In genomic region chr19:38658462-38659306, GRCh38 we compare ENCODE assay signal across 8 cellular contexts. TPM values are rescaled to one million over a fixed set of nuclear protein-coding genes. Genes with fewer than 3 reads are reported as not detected.
DNase-seq lines count a peak whose midpoint lies in the region; ATAC-seq, FAIRE-seq and TF ChIP-seq lines count a peak whose summit lies in the region.

No MANE protein-coding gene starts in this region.

- peak in 2 of 3 donors; percentile 33 to 36 for TF ChIP-seq POLR2A in body of pancreas (IDR thresholded peaks at IDR 0.05)

- POLR2A ChIA-PET in CD4-positive, alpha-beta T cell (lab: Charles Lee), result interaction anchor here (0.8 to 2.4 kb wide), 2 partner anchors 10 to 22 kb away, joined by 3 to 8 read pairs; no protein-coding TSS in a partner anchor

- intact Hi-C loops in CD4-positive, alpha-beta T cell (cut with DNase I, micrococcal nuclease), result no loop called here
- intact Hi-C loops in body of pancreas (cut with DNase I), result no loop called here

- no peak for DNase-seq in CD4-positive, alpha-beta T cell
- peak; percentile 87 for DNase-seq in MG63
- DNase-seq in body of pancreas, result peak; percentile 67 to 91 (median 82)
- DNase-seq in keratinocyte (ENCODE audit: low read depth, low spot score), result peak; percentile 90
- DNase-seq in stromal cell of bone marrow (ENCODE audit: low read depth), result peak; percentile 100
- DNase-seq in UCSD-AML1 (lab: John Stamatoyannopoulos, UW; ENCODE audit: unreplicated experiment), result no peak

- no peak overlapping the region for H2AFZ ChIP-seq in keratinocyte (ENCODE audit: control insufficient read depth, low read length)

- no peak overlapping the region for H3K27ac ChIP-seq in CD4-positive, alpha-beta T cell (ENCODE audit: low read depth, low read length)
- H3K27ac ChIP-seq in body of pancreas, result peak overlapping the region; percentile 87 to 98 (median 94)
- H3K27ac ChIP-seq in keratinocyte (ENCODE audit: control insufficient read depth, insufficient read depth, low read length), result peak overlapping the region; percentile 98

- H3K9ac ChIP-seq in keratinocyte (ENCODE audit: control insufficient read depth, extremely low read depth, insufficient read depth, low read length), result peak overlapping the region; percentile 80

- dilution Hi-C loops in keratinocyte (cut with MboI; ENCODE audit: extremely low pct_ligation_motif_present, low sequenced_read_pairs), result no loop called here

- 21% methylated on average over 14 of the region's 15 CpGs for WGBS in body of pancreas, 2 donors

- H3K9me1 ChIP-seq in keratinocyte (ENCODE audit: control insufficient read depth, extremely low read depth, insufficient read depth, low read length), result no peaks in the 10 kb centered on the region

- TF ChIP-seq CTCF in CD4-positive, alpha-beta T cell (IDR thresholded peaks at IDR 0.05), result no peak
- TF ChIP-seq CTCF in body of pancreas (IDR thresholded peaks at IDR 0.05) (peak in 1 of 7 experiments; percentile 1), keratinocyte (optimal IDR thresholded peaks at IDR 0.05 in 1 of 3, IDR thresholded peaks at IDR 0.05 in 1 of 3, conservative IDR thresholded peaks at IDR 0.05 in 1 of 3; ENCODE audit: extremely low read depth in 1 of 3, insufficient read depth in 2 of 3, low read length in 3 of 3) (no peak)

- H3K4me1 Mint-ChIP-seq in CD4-positive, alpha-beta T cell (ENCODE audit: low read depth), result peaks cover 58% of the 10 kb centered on the region

- peak; percentile 89 for FAIRE-seq in keratinocyte (lab: Jason Lieb, UNC)

- peak overlapping the region; percentile 14 for H3K4me3 ChIP-seq in MG63
- no peak overlapping the region for H3K4me3 ChIP-seq in body of pancreas
- peak overlapping the region in 2 of 3 experiments; percentile 33 to 34 for H3K4me3 ChIP-seq in keratinocyte (ENCODE audit: control insufficient read depth in 2 of 3, extremely low read depth in 1 of 3, insufficient read depth in 2 of 3, low read depth in 1 of 3, low read length in 3 of 3)

- H3K36me3 ChIP-seq in MG63 (peaks cover 89% of the 10 kb centered on the region), body of pancreas (replicated peaks in 1 of 2; ENCODE audit: insufficient read depth in 1 of 2, low read depth in 2 of 2) (no peaks in the 10 kb centered on the region), keratinocyte (ENCODE audit: control insufficient read depth in 2 of 2, extremely low read depth in 1 of 2, insufficient read depth in 2 of 2, low read length in 2 of 2) (peaks cover 10 to 47% of the 10 kb centered on the region in 2 experiments)

- peaks cover 79% of the 10 kb centered on the region for H3K79me2 ChIP-seq in keratinocyte (ENCODE audit: control insufficient read depth, insufficient read depth, low read length)

- no peaks in the 10 kb centered on the region for H3K9me3 Mint-ChIP-seq in CD4-positive, alpha-beta T cell

- CTCF ChIA-PET in CD4-positive, alpha-beta T cell (lab: Charles Lee), result interaction anchor here (1.5 kb wide), 1 partner anchor 27 kb away, joined by 4 read pairs; no protein-coding TSS in a partner anchor

- H3K27me3 Mint-ChIP-seq in CD4-positive, alpha-beta T cell, result peaks cover 71% of the 10 kb centered on the region

- peak overlapping the region; percentile 42 for H3K4me3 Mint-ChIP-seq in CD4-positive, alpha-beta T cell

- peaks cover 4% of the 10 kb centered on the region for H4K20me1 ChIP-seq in keratinocyte (ENCODE audit: control insufficient read depth, extremely low read depth, insufficient read depth, low read length)

- ATAC-seq in CD4-positive, alpha-beta T cell (ENCODE audit: poor library complexity), result no peak
- ATAC-seq in body of pancreas (peak; percentile 88), GM21390 (IDR thresholded peaks at IDR 0.05; ENCODE audit: unreplicated experiment) (no peak), HG03354 (IDR thresholded peaks at IDR 0.05; ENCODE audit: poor library complexity, severe bottlenecking, unreplicated experiment) (no peak)

- peak overlapping the region; percentile 39 for H3K27ac Mint-ChIP-seq in CD4-positive, alpha-beta T cell

- H3K4me1 ChIP-seq in body of pancreas (peaks cover 100% of the 10 kb centered on the region), keratinocyte (ENCODE audit: control insufficient read depth, extremely low read depth, insufficient read depth, low read length) (peaks cover 94% of the 10 kb centered on the region)

- H3K9me3 ChIP-seq in CD4-positive, alpha-beta T cell (ENCODE audit: control insufficient read depth, low read length), result no peaks in the 10 kb centered on the region
- H3K9me3 ChIP-seq in MG63 (no peaks in the 10 kb centered on the region), body of pancreas (no peaks in the 10 kb centered on the region), keratinocyte (ENCODE audit: control insufficient read depth, low read depth, low read length) (no peaks in the 10 kb centered on the region)

- peak overlapping the region; percentile 75 for H3K4me2 ChIP-seq in keratinocyte (ENCODE audit: control insufficient read depth, extremely low read depth, insufficient read depth, low read depth, low read length)

- no peaks in the 10 kb centered on the region for H3K36me3 Mint-ChIP-seq in CD4-positive, alpha-beta T cell (ENCODE audit: low read depth)

- H3K27me3 ChIP-seq in CD4-positive, alpha-beta T cell (ENCODE audit: control insufficient read depth, insufficient read depth, low read length), result peaks cover 12% of the 10 kb centered on the region
- H3K27me3 ChIP-seq in MG63, result no peaks in the 10 kb centered on the region
- H3K27me3 ChIP-seq in body of pancreas, result no peaks in the 10 kb centered on the region
- no peaks in the 10 kb centered on the region for H3K27me3 ChIP-seq in keratinocyte (ENCODE audit: control insufficient read depth, extremely low read depth, insufficient read depth, low read length)

RNA-seq across cellular contexts. Expression of gene ACTN4, which starts 11.2 kb away (rescaled TPM):
- total RNA-seq in CD4-positive, alpha-beta T cell, result 10 to 100 TPM; 70.3 to 84.0 TPM
- 476 and 621 TPM in 2 replicates for total RNA-seq in MG63 (2014; rRNA removed; shearing (Covaris generic); ENCODE audit: low replicate concordance)
- 100 to 1,000 TPM; 143 to 148 TPM for total RNA-seq in body of pancreas
- polyA plus RNA-seq in keratinocyte, result 463 to 720 TPM (median 526 TPM) in 3 replicates
- polyA plus RNA-seq in keratinocyte (2011; ENCODE audit: low read depth), result 762 TPM
- polyA plus RNA-seq in keratinocyte (2011; cell fraction: cytosol; rRNA removed), result 452 and 468 TPM in 2 replicates
- polyA plus RNA-seq in keratinocyte (2011; cell fraction: nucleus; rRNA removed), result 1,020 and 1,377 TPM in 2 replicates
- polyA plus RNA-seq in keratinocyte (2012; ENCODE audit: low replicate concordance), result 537 and 1,150 TPM in 2 replicates
- 417 to 1,584 TPM (median 501 TPM) in 3 replicates for polyA minus RNA-seq in keratinocyte
- polyA minus RNA-seq in keratinocyte (2011; cell fraction: cytosol; rRNA and poly(A)+ RNA removed), result 376 TPM
- polyA minus RNA-seq in keratinocyte (2011; cell fraction: nucleus; rRNA and poly(A)+ RNA removed), result 400 and 697 TPM in 2 replicates

RNA-seq across cellular contexts. Expression of gene EIF3K, which starts 39.7 kb away (rescaled TPM):
- total RNA-seq in CD4-positive, alpha-beta T cell, result 100 to 1,000 TPM; 309 to 322 TPM
- total RNA-seq in MG63 (2014; rRNA removed; shearing (Covaris generic); ENCODE audit: low replicate concordance), result 252 and 669 TPM in 2 replicates
- 100 to 1,000 TPM; 108 to 169 TPM for total RNA-seq in body of pancreas
- polyA plus RNA-seq in keratinocyte, result 240 to 304 TPM (median 260 TPM) in 3 replicates
- 262 TPM for polyA plus RNA-seq in keratinocyte (2011; ENCODE audit: low read depth)
- 399 and 557 TPM in 2 replicates for polyA plus RNA-seq in keratinocyte (2011; cell fraction: cytosol; rRNA removed)
- 275 and 357 TPM in 2 replicates for polyA plus RNA-seq in keratinocyte (2011; cell fraction: nucleus; rRNA removed)
- 276 and 339 TPM in 2 replicates for polyA plus RNA-seq in keratinocyte (2012; ENCODE audit: low replicate concordance)
- polyA minus RNA-seq in keratinocyte, result 344 to 553 TPM (median 352 TPM) in 3 replicates
- 270 TPM for polyA minus RNA-seq in keratinocyte (2011; cell fraction: cytosol; rRNA and poly(A)+ RNA removed)
- 60.8 and 84.1 TPM in 2 replicates for polyA minus RNA-seq in keratinocyte (2011; cell fraction: nucleus; rRNA and poly(A)+ RNA removed)

RNA-seq across cellular contexts. Expression of gene MAP4K1, which starts 40.9 kb away (rescaled TPM):
- total RNA-seq in CD4-positive, alpha-beta T cell, result 100 to 1,000 TPM; 173 to 185 TPM
- total RNA-seq in MG63 (2014; rRNA removed; shearing (Covaris generic); ENCODE audit: low replicate concordance), result 0.30 TPM in 1 of 2 replicates, not detected in the other
- 1 to 10 TPM; 2.0 to 2.9 TPM for total RNA-seq in body of pancreas
- polyA plus RNA-seq in keratinocyte, result 0.22 to 0.25 TPM in 2 of 3 replicates, not detected in the other
- not detected for polyA plus RNA-seq in keratinocyte (2011; ENCODE audit: low read depth)
- 0.06 TPM in 1 of 2 replicates, not detected in the other for polyA plus RNA-seq in keratinocyte (2011; cell fraction: cytosol; rRNA removed)
- 0.52 and 0.60 TPM in 2 replicates for polyA plus RNA-seq in keratinocyte (2011; cell fraction: nucleus; rRNA removed)
- polyA plus RNA-seq in keratinocyte (2012; ENCODE audit: low replicate concordance), result 0.23 and 0.81 TPM in 2 replicates
- not detected in 3 replicates for polyA minus RNA-seq in keratinocyte
- not detected for polyA minus RNA-seq in keratinocyte (2011; cell fraction: cytosol; rRNA and poly(A)+ RNA removed)
- not detected in 2 replicates for polyA minus RNA-seq in keratinocyte (2011; cell fraction: nucleus; rRNA and poly(A)+ RNA removed)

Comparison
In these comparisons a context has a peak if more than half of its experiments do, and no peak if none do; other contexts are left out.
1. DNase-seq: peak in MG63 (single experiment), body of pancreas (4 of 4), keratinocyte (single experiment) and stromal cell of bone marrow (single experiment); none in CD4-positive, alpha-beta T cell (0 of 10) and UCSD-AML1 (single experiment).
2. H3K4me3 ChIP-seq: peak in MG63 (single experiment) and keratinocyte (2 of 3); none in body of pancreas (0 of 2).
3. RNA of gene MAP4K1, which starts 40.9 kb away (total RNA-seq): 173 to 185 TPM in CD4-positive, alpha-beta T cell; 2.0 to 2.9 TPM in body of pancreas and 0.30 TPM in MG63; every median in the first group is over 10 times any median in the second.